ENCODE assay signal across 8 cellular contexts in genomic region chr2:180980943-180981898, GRCh38. TPM values are rescaled to one million over a fixed set of nuclear protein-coding genes. Genes with fewer than 3 reads are reported as not detected.
DNase-seq lines count a peak whose midpoint lies in the region; ATAC-seq and TF ChIP-seq lines count a peak whose summit lies in the region.

No MANE protein-coding gene starts in this region.

- peak overlapping the region; percentile 95 for H3K9ac ChIP-seq in skeletal muscle satellite cell (ENCODE audit: low read depth, low read length)

- H3K9me3 Mint-ChIP-seq in immature natural killer cell = no peaks in the 10 kb centered on the region

- H3K27ac ChIP-seq in SJSA1 (peak overlapping the region; percentile 71), brain microvascular endothelial cell (peak overlapping the region; percentile 65)

- in situ Hi-C loops in brain microvascular endothelial cell (cut with HindIII; ENCODE audit: low pct_ligation_motif_present, low sequenced_read_pairs) = no loop called here

- DNase-seq in NCI-H2171 treated with DMSO at 0.1 percent for 48 hours (lab: John Stamatoyannopoulos, UW) (peak; percentile 46), NCI-H2171 (lab: John Stamatoyannopoulos, UW) (no peak), SJSA1 (ENCODE audit: low read depth in 1 of 2, low spot score in 2 of 2) (peak in 1 of 2 experiments; percentile 56), brain microvascular endothelial cell (peak; percentile 26), immature natural killer cell (peak; percentile 6 to 44 (median 11)), NCI-H2081 treated with DMSO at 0.1 percent for 48 hours (lab: John Stamatoyannopoulos, UW) (no peak)

- no peaks in the 10 kb centered on the region for H3K27me3 ChIP-seq in SJSA1 (replicated peaks)
- H3K27me3 ChIP-seq in brain microvascular endothelial cell (replicated peaks) = no peaks in the 10 kb centered on the region
- H3K27me3 ChIP-seq in skeletal muscle satellite cell (ENCODE audit: control insufficient read depth, insufficient read depth, low read length) = no peaks in the 10 kb centered on the region

- peaks cover 48% of the 10 kb centered on the region for H3K36me3 ChIP-seq in SJSA1
- H3K36me3 ChIP-seq in brain microvascular endothelial cell (replicated peaks) = no peaks in the 10 kb centered on the region
- H3K36me3 ChIP-seq in skeletal muscle satellite cell (ENCODE audit: insufficient read depth, low read length) = peaks cover 22% of the 10 kb centered on the region

- TF ChIP-seq CTCF in brain microvascular endothelial cell (IDR thresholded peaks at IDR 0.05; ENCODE audit: low read depth, low read length, missing control alignments) = no peak

- peaks cover 7 to 11% (median 7%) of the 10 kb centered on the region in 3 donors for H3K27me3 Mint-ChIP-seq in immature natural killer cell (ENCODE audit: low read depth in 3 of 3)

- H3K4me1 Mint-ChIP-seq in immature natural killer cell = peaks cover 41 to 60% of the 10 kb centered on the region in 2 donors

- H3K4me1 ChIP-seq in SJSA1 (replicated peaks) (peaks cover 44% of the 10 kb centered on the region), skeletal muscle satellite cell (ENCODE audit: control insufficient read depth, insufficient read depth, low read length) (peaks cover 37% of the 10 kb centered on the region)

- peak overlapping the region; percentile 92 to 99 (median 96) for H3K4me3 Mint-ChIP-seq in immature natural killer cell

- peak overlapping the region; percentile 81 for H3K4me3 ChIP-seq in SJSA1
- H3K4me3 ChIP-seq in brain microvascular endothelial cell (ENCODE audit: low read depth, low read length) = peak overlapping the region; percentile 77
- peak overlapping the region; percentile 92 for H3K4me3 ChIP-seq in skeletal muscle satellite cell (ENCODE audit: low read length)

- peaks cover 0 to 3% (median 3%) of the 10 kb centered on the region in 3 donors for H3K36me3 Mint-ChIP-seq in immature natural killer cell

- H3K27ac Mint-ChIP-seq in immature natural killer cell = peak overlapping the region; percentile 92 to 96 (median 95)

- H3K4me2 ChIP-seq in skeletal muscle satellite cell (ENCODE audit: low read length) = peak overlapping the region; percentile 78

- H3K9me3 ChIP-seq in SJSA1 (replicated peaks) = no peaks in the 10 kb centered on the region; the same call in 1 of the 2 replicates
- H3K9me3 ChIP-seq in skeletal muscle satellite cell (replicated peaks; ENCODE audit: low read length) = no peaks in the 10 kb centered on the region

- peak; percentile 11 for ATAC-seq in HG03066 (IDR thresholded peaks at IDR 0.05; ENCODE audit: low read depth, unreplicated experiment)

RNA-seq across cellular contexts. Expression of gene UBE2E3, which starts 0.8 kb away (rescaled TPM):
- 208 and 209 TPM in 2 replicates for total RNA-seq in SJSA1 (2014; rRNA removed; shearing (Covaris generic))
- 100 to 1,000 TPM in 1 of 3 donors, 10 to 100 TPM in 2; 85.4 to 148 (median 96.2) TPM for polyA plus RNA-seq in immature natural killer cell
- 93.9 and 153 TPM in 2 replicates for total RNA-seq in skeletal muscle satellite cell (2012; rRNA removed)

Comparison
In these comparisons a context has a peak if more than half of its experiments do, and no peak if none do; other contexts are left out.
1. DNase-seq: peak in NCI-H2171 treated with DMSO at 0.1 percent for 48 hours (single experiment), brain microvascular endothelial cell (single experiment) and immature natural killer cell (3 of 3); none in NCI-H2171 (single experiment) and NCI-H2081 treated with DMSO at 0.1 percent for 48 hours (single experiment).
2. Peak in every context shown above with its lines, with median percentiles within 50 percentile points of each other: H3K4me3 ChIP-seq.